In the genomic region with DNA sequence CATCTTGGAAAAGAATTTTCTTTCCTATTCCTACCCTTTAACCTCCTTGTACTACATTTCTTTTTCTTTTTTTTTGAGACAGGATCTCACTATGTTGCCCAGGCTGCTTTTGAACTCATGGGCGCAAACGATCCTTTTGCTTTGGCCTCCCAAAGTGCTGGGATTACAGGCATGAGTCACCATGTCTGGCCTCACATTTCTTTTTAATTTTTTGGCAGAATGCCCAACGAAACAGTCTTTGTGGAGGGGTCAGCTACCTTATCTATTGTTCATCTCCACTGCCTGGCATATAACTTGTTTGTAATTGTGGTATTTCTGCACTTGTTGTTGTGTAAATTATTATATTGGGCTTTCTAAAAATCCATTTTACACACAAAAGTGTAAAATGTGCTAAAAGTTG, we compare ENCODE assay signal across 19 cellular contexts. TPM values are rescaled to one million over a fixed set of nuclear protein-coding genes. Genes with fewer than 3 reads are reported as not detected.
DNase-seq lines count a peak whose midpoint lies in the region; ATAC-seq, FAIRE-seq and TF ChIP-seq lines count a peak whose summit lies in the region.
"Had no signal": no experiment of that assay in that cellular context is flagged by ENCODE, and none has a peak within 500 bp of the region (broad histone marks: within the 10 kb centered on the region; RNA-seq: fewer than 3 reads in every experiment).

No MANE protein-coding gene starts in this region.

- TF ChIP-seq EP300 in HepG2 (IDR thresholded peaks at IDR 0.05; ENCODE audit: low read depth in 2 of 2, low read length in 2 of 2): no peak
- TF ChIP-seq EP300 in HepG2 (CRISPR knock-in tag; IDR thresholded peaks at IDR 0.05; ENCODE audit: borderline replicate concordance): no peak

- no peak for TF ChIP-seq POLR2A in H54 (IDR thresholded peaks at IDR 0.05; ENCODE audit: low read depth, low read length)
- TF ChIP-seq POLR2A in HepG2 (IDR thresholded peaks at IDR 0.05; ENCODE audit: insufficient read depth in 1 of 2, low read depth in 2 of 2, low read length in 2 of 2): no peak

- 77% methylated on average over 3 of the region's 3 CpGs for WGBS in HepG2 (ENCODE audit: low lambda C conversion rate)

- H3K4me2 ChIP-seq in HepG2 (ENCODE audit: low read depth, low read length) (no peak overlapping the region), MM.1S (ENCODE audit: low read depth, low read length) (no peak overlapping the region)

- ATAC-seq in HepG2: no peak
- ATAC-seq: activated CD8-positive, alpha-beta memory T cell treated with anti-CD3 and anti-CD28 coated beads, Interleukin-2, amount 10 ng/mL, durations not matched to agents 7 days and 5 days; natural killer cell treated with Interleukin-12 subunit alpha and Interleukin-12 subunit beta and Interleukin-15 and Interleukin-18, amount 100 ng/mL, for 72 hours; Panc1 had no signal

- no peaks in the 10 kb centered on the region for H3K9me3 ChIP-seq in HepG2 (ENCODE audit: low read length)
- H3K9me3 ChIP-seq in MM.1S (replicated peaks; ENCODE audit: insufficient read depth, low read length): no peaks in the 10 kb centered on the region
- H3K9me3 ChIP-seq: heart left ventricle, thoracic aorta had no signal

- H3K9ac ChIP-seq in HepG2 (ENCODE audit: insufficient read depth, low read depth, low read length) (no peak overlapping the region), MM.1S (ENCODE audit: low read length) (no peak overlapping the region)

- no TSS peak for BruUV-seq in HepG2 (replicated peaks; lab: Mats Ljungman, UMichigan)

- CTCF ChIA-PET in HepG2 (lab: Yijun Ruan, JAX; ENCODE audit: low intra/inter-chr PET ratio, low total read pairs): no interaction called here

- H4K20me1 ChIP-seq in HepG2 (ENCODE audit: insufficient read depth, low read length): peaks cover 14% of the 10 kb centered on the region
- H4K20me1 ChIP-seq in MM.1S (ENCODE audit: insufficient read depth, low read length): no peaks in the 10 kb centered on the region

- TF ChIP-seq RAD21 in HepG2 (CRISPR knock-in tag; IDR thresholded peaks at IDR 0.05): no peak

- H2AFZ ChIP-seq in HepG2 (ENCODE audit: low read length): no peak overlapping the region
- H2AFZ ChIP-seq in MM.1S (ENCODE audit: low read length): no peak overlapping the region

- no peak overlapping the region for H3K27ac ChIP-seq in HepG2 (ENCODE audit: extremely low read length, insufficient read depth, low read length)
- no peak overlapping the region for H3K27ac ChIP-seq in MM.1S (ENCODE audit: low read length)
- H3K27ac ChIP-seq: heart left ventricle, skin epidermis, thoracic aorta had no signal

- H3K4me3 ChIP-seq in astrocyte of the spinal cord (ENCODE audit: low read depth, low read length): no peak overlapping the region
- H3K4me3 ChIP-seq in HepG2 (replicated peaks in 1 of 3; ENCODE audit: insufficient read depth in 1 of 3, low read depth in 2 of 3, low read length in 3 of 3): no peak overlapping the region
- H3K4me3 ChIP-seq in MM.1S (ENCODE audit: low read length): no peak overlapping the region
- H3K4me3 ChIP-seq: heart left ventricle, skin epidermis, thoracic aorta had no signal

- H3K4me1 ChIP-seq in HepG2 (ENCODE audit: insufficient read depth, low read length) (peaks cover 5% of the 10 kb centered on the region; the same call in 1 of the 2 replicates), MM.1S (ENCODE audit: low read length) (no peaks in the 10 kb centered on the region)

- H3K27me3 ChIP-seq in HepG2 (ENCODE audit: control insufficient read depth in 1 of 2, insufficient read depth in 2 of 2, low read length in 2 of 2): no peaks in the 10 kb centered on the region
- H3K27me3 ChIP-seq in MM.1S (replicated peaks; ENCODE audit: insufficient read depth, low read length): no peaks in the 10 kb centered on the region
- H3K27me3 ChIP-seq: heart left ventricle had no signal

- no peaks in the 10 kb centered on the region for H3K9me2 ChIP-seq in MM.1S (replicated peaks; ENCODE audit: insufficient read depth, low read length)

- in situ Hi-C loops in astrocyte of the spinal cord (cut with HindIII; ENCODE audit: low sequenced_read_pairs): no loop called here
- in situ Hi-C loops in HepG2 (cut with HindIII; ENCODE audit: extremely low pct_ligation_motif_present, low pct_unique_long_range_greater_than_20kb): no loop called here
- in situ Hi-C loops in KBM-7 (cut with MboI; ENCODE audit: low pct_unique_long_range_greater_than_20kb, low sequenced_read_pairs): no loop called here

- TF ChIP-seq CTCF in astrocyte of the spinal cord (IDR thresholded peaks at IDR 0.05; ENCODE audit: low read depth, low read length) (no peak), HepG2 (CRISPR knock-in tag; IDR thresholded peaks at IDR 0.05) (no peak), MM.1S (IDR thresholded peaks at IDR 0.05; ENCODE audit: low read length) (no peak)

- POLR2A ChIA-PET in HepG2 (lab: Yijun Ruan, JAX): no interaction called here

- peaks cover 95% of the 10 kb centered on the region for H3K79me2 ChIP-seq in HepG2 (ENCODE audit: insufficient read depth, low read length)
- H3K79me2 ChIP-seq in MM.1S (ENCODE audit: low read length): peaks cover 87% of the 10 kb centered on the region

- peak; percentile 91 for FAIRE-seq in H54 (lab: Jason Lieb, UNC)
- FAIRE-seq in HepG2 (lab: Jason Lieb, UNC): no peak

- no peaks in the 10 kb centered on the region for H3K36me3 ChIP-seq in HepG2 (replicated peaks in 1 of 2; ENCODE audit: control insufficient read depth in 1 of 2, insufficient read depth in 2 of 2, low read length in 2 of 2)
- H3K36me3 ChIP-seq in MM.1S (replicated peaks; ENCODE audit: insufficient read depth, low read length): no peaks in the 10 kb centered on the region
- H3K36me3 ChIP-seq: heart left ventricle, thoracic aorta had no signal

- no peaks in the 10 kb centered on the region for H3F3A ChIP-seq in MM.1S (ENCODE audit: insufficient read depth, low read length)

- DNase-seq in H54 (ENCODE audit: insufficient read length, low spot score) (no peak), NCI-H226 (peak; percentile 21), astrocyte of the spinal cord (ENCODE audit: low read depth, low spot score) (peak; percentile 17), HepG2 (ENCODE audit: low spot score) (no peak), KBM-7 (no peak), MM.1S (no peak)
- no peak for DNase-seq in activated T-cell treated with anti-CD3 and anti-CD28 coated beads, Interleukin-2, amount 50 U/mL, for 1 hour
- DNase-seq: activated B cell treated with CpG ODN at 0.5 μM for 24 hours; activated CD8-positive, alpha-beta memory T cell treated with anti-CD3 and anti-CD28 coated beads, Interleukin-2, amount 10 ng/mL, durations not matched to agents 7 days and 5 days; activated effector memory CD4-positive, alpha-beta T cell treated with Interleukin-2 at 50 U/mL for 16 hours; C1 segment of cervical spinal cord; DND-41; heart left ventricle; Kasumi-1; NCI-H524 treated with DMSO at 0.1 percent for 48 hours had no signal

- intact Hi-C loops in HepG2 (cut with micrococcal nuclease; ENCODE audit: unreplicated experiment): no loop called here

TF ChIP-seq in HepG2, 621 proteins besides CTCF, POLR2A, EP300 and RAD21 (continues in another document):
- TF ChIP-seq ZNF121 (CRISPR knock-in tag; IDR thresholded peaks at IDR 0.05): peak; percentile 70

RNA-seq across cellular contexts. Expression of a gene that starts 27.3 kb away (rescaled TPM):
- total RNA-seq in HepG2 (2016; rRNA removed; fragmentation: Illumina TruSeq; extraction: Trizol): 35.6 and 53.7 TPM in 2 replicates
- total RNA-seq in HepG2 (2016; cell fraction: cytosol; rRNA removed; fragmentation: Illumina TruSeq; extraction: Trizol; ENCODE audit: low read depth): 147 and 173 TPM in 2 replicates
- 35.5 and 51.0 TPM in 2 replicates for total RNA-seq in HepG2 (2016; cell fraction: insoluble cytoplasmic fraction; rRNA removed; fragmentation: Illumina TruSeq; extraction: Trizol)
- total RNA-seq in HepG2 (2016; cell fraction: membrane; rRNA removed; fragmentation: Illumina TruSeq; extraction: Trizol): 57.5 and 61.4 TPM in 2 replicates
- total RNA-seq in HepG2 (2016; cell fraction: nucleus; rRNA removed; fragmentation: Illumina TruSeq; extraction: Trizol): 26.1 and 28.8 TPM in 2 replicates
- 18.0 and 21.5 TPM in 2 replicates for polyA plus RNA-seq in HepG2 (2011; rRNA removed)
- polyA plus RNA-seq in HepG2 (2011; cell fraction: cytosol; rRNA removed): 10.5 and 17.3 TPM in 2 replicates
- 7.9 and 9.3 TPM in 2 replicates for polyA plus RNA-seq in HepG2 (2011; cell fraction: nucleus; rRNA removed)
- 20.3 and 22.8 TPM in 2 replicates for polyA plus RNA-seq in HepG2 (2012)
- 12.0 and 12.2 TPM in 2 replicates for polyA plus RNA-seq in HepG2 (2016; cell fraction: cytosol; fragmentation: Illumina TruSeq; extraction: Trizol; ENCODE audit: low read depth)
- 43.6 and 47.5 TPM in 2 replicates for polyA plus RNA-seq in HepG2 (2016; cell fraction: insoluble cytoplasmic fraction; fragmentation: Illumina TruSeq; extraction: Trizol; ENCODE audit: low read depth)
- 25.8 and 28.1 TPM in 2 replicates for polyA plus RNA-seq in HepG2 (2016; cell fraction: membrane; fragmentation: Illumina TruSeq; extraction: Trizol; ENCODE audit: low read depth)
- 23.8 and 24.0 TPM in 2 replicates for polyA plus RNA-seq in HepG2 (2016; cell fraction: nucleus; fragmentation: Illumina TruSeq; extraction: Trizol; ENCODE audit: insufficient read depth, low read depth)
- polyA minus RNA-seq in HepG2 (2011; rRNA and poly(A)+ RNA removed; ENCODE audit: low replicate concordance): 12.4 and 19.3 TPM in 2 replicates
- 21.5 and 27.7 TPM in 2 replicates for polyA minus RNA-seq in HepG2 (2011; cell fraction: cytosol; rRNA and poly(A)+ RNA removed)
- polyA minus RNA-seq in HepG2 (2011; cell fraction: nucleus; rRNA and poly(A)+ RNA removed): 34.8 and 42.8 TPM in 2 replicates

RNA-seq across cellular contexts. Expression of a gene that starts 50.7 kb away (rescaled TPM):
- total RNA-seq in HepG2 (2016; rRNA removed; fragmentation: Illumina TruSeq; extraction: Trizol): 5.4 and 6.7 TPM in 2 replicates
- 1.1 and 1.6 TPM in 2 replicates for total RNA-seq in HepG2 (2016; cell fraction: cytosol; rRNA removed; fragmentation: Illumina TruSeq; extraction: Trizol; ENCODE audit: low read depth)
- total RNA-seq in HepG2 (2016; cell fraction: insoluble cytoplasmic fraction; rRNA removed; fragmentation: Illumina TruSeq; extraction: Trizol): 5.9 and 6.1 TPM in 2 replicates
- 3.9 and 4.0 TPM in 2 replicates for total RNA-seq in HepG2 (2016; cell fraction: membrane; rRNA removed; fragmentation: Illumina TruSeq; extraction: Trizol)
- total RNA-seq in HepG2 (2016; cell fraction: nucleus; rRNA removed; fragmentation: Illumina TruSeq; extraction: Trizol): 5.6 and 7.6 TPM in 2 replicates
- polyA plus RNA-seq in HepG2 (2011; rRNA removed): 2.4 and 2.8 TPM in 2 replicates
- 1.1 and 1.6 TPM in 2 replicates for polyA plus RNA-seq in HepG2 (2011; cell fraction: cytosol; rRNA removed)
- polyA plus RNA-seq in HepG2 (2011; cell fraction: nucleus; rRNA removed): 3.0 and 3.6 TPM in 2 replicates
- polyA plus RNA-seq in HepG2 (2012): 2.3 and 2.4 TPM in 2 replicates
- polyA plus RNA-seq in HepG2 (2016; cell fraction: cytosol; fragmentation: Illumina TruSeq; extraction: Trizol; ENCODE audit: low read depth): 0.37 and 0.53 TPM in 2 replicates
- polyA plus RNA-seq in HepG2 (2016; cell fraction: insoluble cytoplasmic fraction; fragmentation: Illumina TruSeq; extraction: Trizol; ENCODE audit: low read depth): 4.1 and 4.2 TPM in 2 replicates
- 1.0 and 1.3 TPM in 2 replicates for polyA plus RNA-seq in HepG2 (2016; cell fraction: membrane; fragmentation: Illumina TruSeq; extraction: Trizol; ENCODE audit: low read depth)
- polyA plus RNA-seq in HepG2 (2016; cell fraction: nucleus; fragmentation: Illumina TruSeq; extraction: Trizol; ENCODE audit: insufficient read depth, low read depth): 9.7 and 10.7 TPM in 2 replicates
- 1.5 and 4.7 TPM in 2 replicates for polyA minus RNA-seq in HepG2 (2011; rRNA and poly(A)+ RNA removed; ENCODE audit: low replicate concordance)
- polyA minus RNA-seq in HepG2 (2011; cell fraction: cytosol; rRNA and poly(A)+ RNA removed): 1.7 and 1.9 TPM in 2 replicates
- 3.3 and 3.9 TPM in 2 replicates for polyA minus RNA-seq in HepG2 (2011; cell fraction: nucleus; rRNA and poly(A)+ RNA removed)

Comparison
In these comparisons a context has a peak if more than half of its experiments do, and no peak if none do; other contexts are left out.
1. DNase-seq: peak in NCI-H226 (single experiment) and astrocyte of the spinal cord (single experiment); none in H54 (single experiment), HepG2 (single experiment), KBM-7 (single experiment), MM.1S (single experiment) and activated T-cell treated with anti-CD3 and anti-CD28 coated beads, Interleukin-2, amount 50 U/mL, for 1 hour (single experiment).